ENCODE assay signal across 3 cellular contexts in the genomic region with DNA sequence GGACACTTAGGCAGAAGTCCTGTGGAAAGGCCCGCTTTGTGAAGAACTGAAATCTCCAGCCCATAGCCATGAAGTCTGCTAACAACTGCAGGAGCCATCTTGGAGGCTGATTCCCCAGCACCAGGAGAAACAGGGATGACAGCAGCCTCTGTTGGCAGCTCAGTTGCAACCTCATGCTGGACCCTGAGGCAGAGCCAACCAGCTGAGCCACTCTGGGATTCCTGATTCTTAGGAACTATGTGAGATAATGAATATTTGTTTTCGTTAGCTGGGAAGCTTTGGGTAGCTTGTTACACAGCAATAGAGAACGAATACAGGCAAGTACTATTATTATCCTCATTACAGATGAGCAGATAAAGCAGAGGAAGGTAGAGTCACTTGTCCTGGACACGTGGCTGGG.
"Had no signal": no experiment of that assay in that cellular context is flagged by ENCODE, and none has a peak within 500 bp of the region (broad histone marks: within the 10 kb centered on the region; RNA-seq: fewer than 3 reads in every experiment).

No MANE protein-coding gene starts in this region.

- DNase-seq: GDM1, GF-D8 had no signal

- H3K4me3 ChIP-seq: GM12878 had no signal
